ENCODE assay signal across 31 cellular contexts in the genomic region with DNA sequence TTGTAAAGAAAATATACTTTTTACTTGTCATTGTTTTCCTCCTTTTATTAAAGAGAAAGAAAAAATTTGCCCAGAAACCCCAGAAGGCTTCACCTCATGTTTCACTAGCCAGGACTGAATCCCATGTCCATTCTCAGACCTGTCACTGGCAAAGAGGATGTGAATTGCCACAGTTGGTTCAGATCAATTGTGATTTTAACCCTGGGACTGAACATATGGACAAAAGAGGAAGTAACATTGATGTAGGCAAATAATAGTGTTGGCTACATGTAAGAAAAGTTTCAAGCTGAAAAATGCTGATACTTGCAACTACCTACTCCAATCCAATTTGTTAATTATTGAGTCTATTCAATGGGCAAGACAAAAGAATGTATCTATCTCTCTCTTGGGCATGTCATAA. TPM values are rescaled to one million over a fixed set of nuclear protein-coding genes. Genes with fewer than 3 reads are reported as not detected.
"Had no signal": no experiment of that assay in that cellular context is flagged by ENCODE, and none has a peak within 500 bp of the region (broad histone marks: within the 10 kb centered on the region; RNA-seq: fewer than 3 reads in every experiment).

No MANE protein-coding gene starts in this region.

- H3K9me3 Mint-ChIP-seq: activated T-cell treated with anti-CD3 and anti-CD28 coated beads, Interleukin-2, amount 50 U/mL, for 4 hours; effector memory CD8-positive, alpha-beta T cell; type B pancreatic cell had no signal

- FAIRE-seq: small intestine had no signal

- H3K36me3 ChIP-seq: adrenal gland, ascending aorta, esophagus squamous epithelium, gastrocnemius medialis, neural progenitor cell, thoracic aorta had no signal

- DNase-seq: activated CD4-positive, alpha-beta T cell treated with anti-CD3 and anti-CD28 coated beads for 4 hours; activated CD4-positive, alpha-beta T cell treated with anti-CD3 and anti-CD28 coated beads, Interleukin-2, amount 50 U/mL, for 48 hours; activated CD4-positive, CD25-positive, alpha-beta regulatory T cell; activated CD8-positive, alpha-beta memory T cell treated with anti-CD3 and anti-CD28 coated beads, Interleukin-2, amount 50 U/mL, for 48 hours; activated naive CD4-positive, alpha-beta T cell; activated T-cell treated with anti-CD3 and anti-CD28 coated beads, Interleukin-2, amount 50 U/mL, for 4 hours; central memory CD4-positive, alpha-beta T cell; dorsolateral prefrontal cortex; effector memory CD8-positive, alpha-beta T cell; esophagus squamous epithelium; gastrocnemius medialis; hippocampal formation; left ventricle myocardium superior; naive thymus-derived CD8-positive, alpha-beta T cell; small intestine; stimulated activated CD4-positive, alpha-beta T cell treated with anti-CD3 and anti-CD28 coated beads, Interleukin-2, amount 100 ng/mL, for 24 hours; stimulated activated naive CD4-positive, alpha-beta T cell had no signal

- H3K27me3 Mint-ChIP-seq: activated naive CD8-positive, alpha-beta T cell; effector memory CD8-positive, alpha-beta T cell; naive thymus-derived CD8-positive, alpha-beta T cell; type B pancreatic cell had no signal

- H3K9me3 ChIP-seq: adrenal gland, ascending aorta, esophagus squamous epithelium, gastrocnemius medialis, thoracic aorta had no signal

- H3K36me3 Mint-ChIP-seq: mesothelial cell of epicardium, neural progenitor cell, type B pancreatic cell had no signal

- H3K4me3 Mint-ChIP-seq: activated naive CD8-positive, alpha-beta T cell; activated T-cell treated with anti-CD3 and anti-CD28 coated beads, Interleukin-2, amount 50 U/mL, for 4 hours; effector memory CD8-positive, alpha-beta T cell; mesothelial cell of epicardium; naive thymus-derived CD8-positive, alpha-beta T cell; neural progenitor cell; type B pancreatic cell had no signal

- ATAC-seq: activated T-cell treated with anti-CD3 and anti-CD28 coated beads, Interleukin-2, amount 50 U/mL, for 4 hours; effector memory CD8-positive, alpha-beta T cell; gastrocnemius medialis; left ventricle myocardium superior; naive thymus-derived CD8-positive, alpha-beta T cell; sciatic nerve had no signal

- H3K4me3 ChIP-seq: adrenal gland, ascending aorta, dorsolateral prefrontal cortex, esophagus squamous epithelium, gastrocnemius medialis, neural progenitor cell, thoracic aorta had no signal

- H3K4me2 ChIP-seq: neural progenitor cell had no signal

- H3K9ac ChIP-seq: neural progenitor cell had no signal

- H3K4me1 ChIP-seq: ascending aorta, esophagus squamous epithelium, neural progenitor cell had no signal

- H3K27ac ChIP-seq: adrenal gland, ascending aorta, dorsolateral prefrontal cortex, esophagus squamous epithelium, gastrocnemius medialis, neural progenitor cell, thoracic aorta had no signal

- H3K27ac Mint-ChIP-seq: activated naive CD8-positive, alpha-beta T cell; activated T-helper 2 cell treated with anti-CD3 and anti-CD28 coated beads, Interferon-gamma antibody, Interleukin-2, Interleukin-4, amounts not matched to agents 10 μg/mL and 5 μg/mL and 100 μg/mL, durations not matched to agents 14 hours and 24 hours and 36 hours; effector memory CD8-positive, alpha-beta T cell; mesothelial cell of epicardium; naive thymus-derived CD8-positive, alpha-beta T cell; neural progenitor cell; type B pancreatic cell had no signal

- H2AFZ ChIP-seq: neural progenitor cell had no signal

- H3K27me3 ChIP-seq: adrenal gland, ascending aorta, dorsolateral prefrontal cortex, esophagus squamous epithelium, gastrocnemius medialis, neural progenitor cell had no signal

- H3K4me1 Mint-ChIP-seq: mesothelial cell of epicardium, neural progenitor cell had no signal

RNA-seq across cellular contexts. Expression of a gene that starts 8.6 kb away (rescaled TPM):
- total RNA-seq: activated CD8-positive, alpha-beta memory T cell treated with anti-CD3 and anti-CD28 coated beads for 36 hours; activated T-cell treated with anti-CD3 and anti-CD28 coated beads, Interleukin-2, amount 50 U/mL, for 4 hours; activated T-helper 2 cell treated with anti-CD3 and anti-CD28 coated beads, Interferon-gamma antibody, Interleukin-2, Interleukin-4, amounts not matched to agents 10 μg/mL and 5 μg/mL and 100 μg/mL, durations not matched to agents 14 hours and 24 hours and 36 hours; adrenal gland; ascending aorta; esophagus squamous epithelium; gastrocnemius medialis; left ventricle myocardium superior; mammary epithelial cell; mesothelial cell of epicardium; naive thymus-derived CD8-positive, alpha-beta T cell; omental fat pad; posterior vena cava; renal cortical epithelial cell; sciatic nerve; thoracic aorta had no signal
- polyA plus RNA-seq: adrenal gland; mammary epithelial cell; naive thymus-derived CD8-positive, alpha-beta T cell had no signal
